8 cellular contexts compared by ENCODE assay signal in the genomic region with DNA sequence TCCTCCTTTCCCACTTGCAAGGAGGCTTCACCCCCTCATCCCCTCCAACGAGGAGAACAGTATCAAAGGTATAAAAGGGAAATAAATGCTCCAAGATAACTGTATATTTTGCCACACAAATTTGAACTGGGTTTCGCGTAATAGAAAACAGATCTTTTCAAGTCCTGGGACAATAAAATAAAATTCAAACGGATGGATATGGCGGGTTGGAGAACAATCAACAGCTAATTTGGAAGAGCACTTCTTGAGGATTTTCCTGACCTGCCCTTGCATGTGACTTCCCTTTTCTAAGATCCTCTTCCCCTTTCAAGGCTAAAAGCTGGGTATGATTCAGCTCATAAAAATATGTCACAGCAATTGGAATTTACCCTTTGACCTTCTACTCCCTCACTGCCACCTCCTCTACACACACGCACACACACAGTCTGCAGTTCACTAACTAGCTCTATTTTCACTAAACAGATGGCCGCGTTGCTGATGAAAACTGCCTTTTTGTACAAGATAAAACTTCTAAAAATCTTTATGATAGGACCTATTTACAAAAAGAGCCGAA.
DNase-seq lines count a peak whose midpoint lies in the region; ATAC-seq and TF ChIP-seq lines count a peak whose summit lies in the region.

No MANE protein-coding gene starts in this region.

- H3K27me3 ChIP-seq in spleen (replicated peaks in 1 of 7): peaks cover 0 to 4% (median 0%) of the 10 kb centered on the region in 7 donors
- no peaks in the 10 kb centered on the region for H3K27me3 ChIP-seq in CD8-positive, alpha-beta T cell (ENCODE audit: insufficient read depth, low read length)

- no peak overlapping the region for H3K27ac Mint-ChIP-seq in activated B cell treated with CpG ODN at 0.5 μM for 24 hours
- H3K27ac Mint-ChIP-seq in CD8-positive, alpha-beta T cell: no peak overlapping the region
- H3K27ac Mint-ChIP-seq in activated naive CD4-positive, alpha-beta T cell treated with anti-CD3 and anti-CD28 coated beads for 36 hours: no peak overlapping the region

- no peaks in the 10 kb centered on the region for H3K27me3 Mint-ChIP-seq in activated B cell treated with CpG ODN at 0.5 μM for 24 hours
- H3K27me3 Mint-ChIP-seq in CD8-positive, alpha-beta T cell (ENCODE audit: low read depth): no peaks in the 10 kb centered on the region
- H3K27me3 Mint-ChIP-seq in activated naive CD4-positive, alpha-beta T cell treated with anti-CD3 and anti-CD28 coated beads for 36 hours (ENCODE audit: low read depth): peaks cover 3% of the 10 kb centered on the region

- TF ChIP-seq CTCF in activated B cell treated with CpG ODN at 0.5 μM for 24 hours (IDR thresholded peaks at IDR 0.05): no peak
- no peak for TF ChIP-seq CTCF in spleen (IDR thresholded peaks at IDR 0.05 in 8 of 11, conservative IDR thresholded peaks at IDR 0.05 in 3 of 11)
- TF ChIP-seq CTCF in CD8-positive, alpha-beta T cell (IDR thresholded peaks at IDR 0.05): no peak

- peaks cover 0 to 46% (median 23%) of the 10 kb centered on the region in 6 donors for H3K4me1 ChIP-seq in spleen
- no peaks in the 10 kb centered on the region for H3K4me1 ChIP-seq in CD8-positive, alpha-beta T cell (ENCODE audit: insufficient read depth, low read length)

- peaks cover 14% of the 10 kb centered on the region for H3K4me1 Mint-ChIP-seq in activated B cell treated with CpG ODN at 0.5 μM for 24 hours
- no peaks in the 10 kb centered on the region for H3K4me1 Mint-ChIP-seq in CD8-positive, alpha-beta T cell (ENCODE audit: low read depth)
- no peaks in the 10 kb centered on the region for H3K4me1 Mint-ChIP-seq in activated naive CD4-positive, alpha-beta T cell treated with anti-CD3 and anti-CD28 coated beads for 36 hours (ENCODE audit: low read depth)

- peak overlapping the region; percentile 74 for H3K4me3 Mint-ChIP-seq in activated B cell treated with CpG ODN at 0.5 μM for 24 hours
- no peak overlapping the region for H3K4me3 Mint-ChIP-seq in CD8-positive, alpha-beta T cell
- H3K4me3 Mint-ChIP-seq in activated naive CD4-positive, alpha-beta T cell treated with anti-CD3 and anti-CD28 coated beads for 36 hours: no peak overlapping the region

- intact Hi-C loops in activated B cell treated with CpG ODN at 0.5 μM for 24 hours (cut with micrococcal nuclease): loop anchor here (1.0 to 5.0 kb wide), 2 partner anchors 8 to 1128 kb away; no protein-coding TSS in a partner anchor
- intact Hi-C loops in spleen (cut with DNase I; ENCODE audit: low total_unique reads): no loop called here
- intact Hi-C loops in CD8-positive, alpha-beta T cell (cut with DNase I, micrococcal nuclease): no loop called here
- intact Hi-C loops in activated naive CD4-positive, alpha-beta T cell treated with anti-CD3 and anti-CD28 coated beads for 36 hours (cut with micrococcal nuclease): loop anchor here (5.0 kb wide), 1 partner anchor 1368 kb away; no protein-coding TSS in a partner anchor

- ATAC-seq in activated B cell treated with CpG ODN at 0.5 μM for 24 hours (ENCODE audit: low read depth): no peak
- no peak for ATAC-seq in CD8-positive, alpha-beta T cell
- ATAC-seq in GM19328 (IDR thresholded peaks at IDR 0.05; ENCODE audit: unreplicated experiment): no peak

- H3K4me3 ChIP-seq in spleen: peak overlapping the region in 4 of 8 donors; percentile 8 to 52 (median 26)
- H3K4me3 ChIP-seq in CD8-positive, alpha-beta T cell (ENCODE audit: low read depth, low read length): no peak overlapping the region

- H3K36me3 ChIP-seq in spleen: no peaks in the 10 kb centered on the region
- no peaks in the 10 kb centered on the region for H3K36me3 ChIP-seq in CD8-positive, alpha-beta T cell (ENCODE audit: insufficient read depth, low read length)

- no peaks in the 10 kb centered on the region for H3K36me3 Mint-ChIP-seq in activated B cell treated with CpG ODN at 0.5 μM for 24 hours (ENCODE audit: low read depth)
- no peaks in the 10 kb centered on the region for H3K36me3 Mint-ChIP-seq in CD8-positive, alpha-beta T cell
- no peaks in the 10 kb centered on the region for H3K36me3 Mint-ChIP-seq in activated naive CD4-positive, alpha-beta T cell treated with anti-CD3 and anti-CD28 coated beads for 36 hours (ENCODE audit: low read depth)

- CTCF ChIA-PET in activated B cell treated with CpG ODN at 0.5 μM for 24 hours (lab: Charles Lee): interaction anchor here (0.6 kb wide), 1 partner anchor 1212 kb away, joined by 3 read pairs; no protein-coding TSS in a partner anchor
- CTCF ChIA-PET in CD8-positive, alpha-beta T cell (lab: Charles Lee): no interaction called here
- CTCF ChIA-PET in activated naive CD4-positive, alpha-beta T cell treated with anti-CD3 and anti-CD28 coated beads for 36 hours (lab: Charles Lee): no interaction called here

- DNase-seq in HS-5 (ENCODE audit: low read depth): peak; percentile 69
- no peak for DNase-seq in activated B cell treated with CpG ODN at 0.5 μM for 24 hours
- DNase-seq in inferior parietal cortex (ENCODE audit: extremely low spot score): peak; percentile 18
- DNase-seq in spleen: no peak
- DNase-seq in CD8-positive, alpha-beta T cell: no peak
- no peak for DNase-seq in erythroblast (lab: John Stamatoyannopoulos, UW)
- DNase-seq in activated naive CD4-positive, alpha-beta T cell treated with anti-CD3 and anti-CD28 coated beads for 36 hours: no peak

- no peaks in the 10 kb centered on the region for H3K9me3 ChIP-seq in spleen
- H3K9me3 ChIP-seq in CD8-positive, alpha-beta T cell (ENCODE audit: low read length): no peaks in the 10 kb centered on the region

- POLR2A ChIA-PET in activated B cell treated with CpG ODN at 0.5 μM for 24 hours (lab: Charles Lee): no interaction called here
- POLR2A ChIA-PET in CD8-positive, alpha-beta T cell (lab: Charles Lee): no interaction called here

- WGBS in spleen, 5 donors: 46 to 64% (median 50%) methylated on average over 9 of the region's 9 CpGs

- H3K27ac ChIP-seq in spleen: peak overlapping the region; percentile 38 to 86 (median 81)
- no peak overlapping the region for H3K27ac ChIP-seq in CD8-positive, alpha-beta T cell (ENCODE audit: low read depth, low read length)

- no peaks in the 10 kb centered on the region for H3K9me3 Mint-ChIP-seq in activated B cell treated with CpG ODN at 0.5 μM for 24 hours
- peaks cover 3% of the 10 kb centered on the region for H3K9me3 Mint-ChIP-seq in CD8-positive, alpha-beta T cell
- no peaks in the 10 kb centered on the region for H3K9me3 Mint-ChIP-seq in activated naive CD4-positive, alpha-beta T cell treated with anti-CD3 and anti-CD28 coated beads for 36 hours

- no peak for TF ChIP-seq POLR2A in spleen (IDR thresholded peaks at IDR 0.05)
- no peak for TF ChIP-seq POLR2A in erythroblast (IDR thresholded peaks at IDR 0.05; ENCODE audit: low read length)

Comparison
In these comparisons a context has a peak if more than half of its experiments do, and no peak if none do; other contexts are left out.
1. DNase-seq: peak in HS-5 (single experiment) and inferior parietal cortex (single experiment); none in activated B cell treated with CpG ODN at 0.5 μM for 24 hours (single experiment), spleen (single experiment), CD8-positive, alpha-beta T cell (0 of 7), erythroblast (0 of 2) and activated naive CD4-positive, alpha-beta T cell treated with anti-CD3 and anti-CD28 coated beads for 36 hours (single experiment).
2. intact Hi-C loops: an anchor here in activated B cell treated with CpG ODN at 0.5 μM for 24 hours (1.0 to 5.0 kb wide) and activated naive CD4-positive, alpha-beta T cell treated with anti-CD3 and anti-CD28 coated beads for 36 hours (5.0 kb wide); none called in spleen and CD8-positive, alpha-beta T cell.